17 cellular contexts compared by ENCODE assay signal in the genomic region with DNA sequence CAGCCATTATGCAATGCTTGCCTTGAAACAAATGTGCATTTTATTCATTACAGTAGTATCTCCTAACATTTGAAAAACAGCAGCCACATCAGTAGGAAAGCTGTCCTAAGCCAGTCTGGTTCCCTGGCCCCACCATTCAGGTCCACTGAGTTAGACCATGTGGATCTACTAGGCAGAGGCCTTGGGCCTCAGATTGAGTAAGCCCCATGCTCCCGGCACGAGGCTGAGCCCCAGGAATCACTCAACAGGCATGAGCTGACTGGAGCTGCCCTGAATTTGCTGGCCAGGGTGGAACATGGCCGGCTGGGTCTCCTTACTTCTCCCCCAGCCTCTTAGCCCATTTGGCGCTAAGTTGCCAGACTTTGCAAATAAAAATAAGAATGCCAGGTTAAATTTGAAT.
"Had no signal": no experiment of that assay in that cellular context is flagged by ENCODE, and none has a peak within 500 bp of the region (broad histone marks: within the 10 kb centered on the region; RNA-seq: fewer than 3 reads in every experiment).

No MANE protein-coding gene starts in this region.

- H3K27me3 Mint-ChIP-seq: activated CD4-positive, alpha-beta memory T cell treated with anti-CD3 and anti-CD28 coated beads for 36 hours; activated CD8-positive, alpha-beta memory T cell treated with anti-CD3 and anti-CD28 coated beads, Interleukin-2, amount 10 ng/mL, durations not matched to agents 7 days and 5 days; activated naive CD8-positive, alpha-beta T cell treated with anti-CD3 and anti-CD28 coated beads, Interleukin-2, amount 50 U/mL, for 24 hours; central memory CD8-positive, alpha-beta T cell had no signal

- H3K9me3 ChIP-seq: colonic mucosa, ovary had no signal

- H3K4me3 Mint-ChIP-seq: activated CD4-positive, alpha-beta memory T cell treated with anti-CD3 and anti-CD28 coated beads for 36 hours; activated CD8-positive, alpha-beta memory T cell treated with anti-CD3 and anti-CD28 coated beads, Interleukin-2, amount 10 ng/mL, durations not matched to agents 7 days and 5 days; activated naive CD4-positive, alpha-beta T cell treated with anti-CD3 and anti-CD28 coated beads for 36 hours; activated naive CD8-positive, alpha-beta T cell treated with anti-CD3 and anti-CD28 coated beads, Interleukin-2, amount 50 U/mL, for 24 hours; central memory CD8-positive, alpha-beta T cell; endodermal cell had no signal

- DNase-seq: activated CD4-positive, alpha-beta memory T cell treated with anti-CD3 and anti-CD28 coated beads for 36 hours; activated CD8-positive, alpha-beta memory T cell treated with anti-CD3 and anti-CD28 coated beads, Interleukin-2, amount 10 ng/mL, durations not matched to agents 7 days and 5 days; activated naive CD4-positive, alpha-beta T cell treated with anti-CD3 and anti-CD28 coated beads for 36 hours; activated naive CD8-positive, alpha-beta T cell treated with anti-CD3 and anti-CD28 coated beads, Interleukin-2, amount 50 U/mL, for 24 hours; colonic mucosa; foreskin melanocyte; glutamatergic neuron; islet precursor cell; psoas muscle; stimulated activated naive CD4-positive, alpha-beta T cell treated with Interleukin-2 at 50 U/mL for 16 hours had no signal

- H3K4me1 Mint-ChIP-seq: endodermal cell had no signal

- ATAC-seq: activated CD8-positive, alpha-beta memory T cell treated with anti-CD3 and anti-CD28 coated beads, Interleukin-2, amount 10 ng/mL, durations not matched to agents 7 days and 5 days; activated naive CD8-positive, alpha-beta T cell treated with anti-CD3 and anti-CD28 coated beads, Interleukin-2, amount 50 U/mL, for 24 hours had no signal

- H3K36me3 ChIP-seq: ascending aorta, colonic mucosa, ovary, tibial artery had no signal

- H3K4me3 ChIP-seq: ascending aorta, colonic mucosa, ovary, psoas muscle, tibial artery had no signal

- H3K27me3 ChIP-seq: ascending aorta, colonic mucosa, ovary, tibial artery had no signal

- H3K4me1 ChIP-seq: ascending aorta, colonic mucosa, psoas muscle, tibial artery had no signal

- H3K27ac Mint-ChIP-seq: activated CD4-positive, alpha-beta memory T cell treated with anti-CD3 and anti-CD28 coated beads for 36 hours; activated CD8-positive, alpha-beta memory T cell treated with anti-CD3 and anti-CD28 coated beads, Interleukin-2, amount 10 ng/mL, durations not matched to agents 7 days and 5 days; activated naive CD4-positive, alpha-beta T cell treated with anti-CD3 and anti-CD28 coated beads for 36 hours; activated naive CD8-positive, alpha-beta T cell treated with anti-CD3 and anti-CD28 coated beads, Interleukin-2, amount 50 U/mL, for 24 hours; activated T-helper 2 cell treated with anti-CD3 and anti-CD28 coated beads, Interferon-gamma antibody, Interleukin-2, Interleukin-4, amounts not matched to agents 10 μg/mL and 5 μg/mL and 100 μg/mL, durations not matched to agents 14 hours and 24 hours and 36 hours; endodermal cell had no signal

- H3K27ac ChIP-seq: ascending aorta, colonic mucosa, epithelial cell of prostate, ovary, psoas muscle, tibial artery had no signal

- H3K36me3 Mint-ChIP-seq: activated CD4-positive, alpha-beta memory T cell treated with anti-CD3 and anti-CD28 coated beads for 36 hours had no signal
